Comparison of ENCODE assay signal across 14 cellular contexts in genomic region chr5:60685700-60686099, GRCh38.
"Had no signal": no experiment of that assay in that cellular context is flagged by ENCODE, and none has a peak within 500 bp of the region (broad histone marks: within the 10 kb centered on the region; RNA-seq: fewer than 3 reads in every experiment).

No MANE protein-coding gene starts in this region.

- DNase-seq: activated CD4-positive, alpha-beta memory T cell treated with anti-CD3 and anti-CD28 coated beads, Interleukin-2, amount 10 ng/mL, durations not matched to agents 7 days and 5 days; activated effector memory CD4-positive, alpha-beta T cell treated with anti-CD3 and anti-CD28 coated beads, Interleukin-2, amount 50 U/mL, for 16 hours; activated T-cell treated with anti-CD3 and anti-CD28 coated beads, Interleukin-2, amount 50 U/mL, for 48 hours; hippocampal formation; left ventricle myocardium inferior; mesendoderm; nucleus accumbens; stimulated activated CD4-positive, alpha-beta T cell treated with anti-CD3 and anti-CD28 coated beads, Interleukin-2, amount 100 ng/mL, for 48 hours had no signal

- H3K4me3 ChIP-seq: cardiac muscle cell, left ventricle myocardium inferior had no signal

- H3K27me3 ChIP-seq: cardiac muscle cell had no signal

- H3K36me3 ChIP-seq: cardiac muscle cell, left ventricle myocardium inferior had no signal

- ATAC-seq: activated naive CD4-positive, alpha-beta T cell treated with anti-CD3 and anti-CD28 coated beads, Interleukin-2, amount 50 U/mL, for 72 hours; natural killer cell treated with Interleukin-12 subunit alpha and Interleukin-12 subunit beta and Interleukin-15 and Interleukin-18, amount 100 ng/mL, for 72 hours; stimulated activated memory B cell treated with anti-CD40 and anti-IgM and Interleukin-4, amounts not matched to agents 10 μg/mL and 1 μg/mL and 100 μg/mL, for 72 hours had no signal

- FAIRE-seq: endometrium, keratinocyte had no signal

- H3K27ac ChIP-seq: cardiac muscle cell, left ventricle myocardium inferior had no signal

- H3K4me1 ChIP-seq: left ventricle myocardium inferior had no signal
